ENCODE assay signal across 19 cellular contexts in the genomic region with DNA sequence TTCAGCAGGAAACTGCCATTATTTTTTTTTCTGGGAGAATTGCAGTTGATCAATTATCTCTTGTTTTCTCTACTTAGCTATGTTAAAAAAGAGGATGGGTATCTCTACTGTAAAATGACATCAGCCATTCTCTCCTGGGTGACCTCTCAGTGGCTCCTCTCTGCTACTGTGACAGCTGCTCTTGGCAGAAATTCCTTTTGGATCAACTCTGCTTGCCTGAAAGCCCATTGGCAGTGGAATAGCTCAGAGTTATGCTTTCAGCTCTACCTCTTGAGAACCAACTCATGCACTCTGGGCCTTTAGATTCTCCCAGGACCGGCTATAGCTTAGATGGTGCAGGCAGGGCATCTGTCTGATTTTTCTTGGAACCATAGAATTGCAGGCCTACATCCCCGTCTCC.
"Had no signal": no experiment of that assay in that cellular context is flagged by ENCODE, and none has a peak within 500 bp of the region (broad histone marks: within the 10 kb centered on the region; RNA-seq: fewer than 3 reads in every experiment).

No MANE protein-coding gene starts in this region.

- DNase-seq: activated B cell treated with CpG ODN at 0.5 μM for 24 hours; activated CD4-positive, alpha-beta memory T cell treated with anti-CD3 and anti-CD28 coated beads for 36 hours; activated CD4-positive, alpha-beta T cell treated with anti-CD3 and anti-CD28 coated beads for 4 hours; activated naive CD4-positive, alpha-beta T cell; activated naive CD8-positive, alpha-beta T cell treated with anti-CD3 and anti-CD28 coated beads for 36 hours; activated T-cell treated with anti-CD3 and anti-CD28 coated beads for 4 hours; amniotic stem cell; dorsolateral prefrontal cortex; foreskin fibroblast; kidney; left lung; natural killer cell; pancreas; stimulated activated CD4-positive, alpha-beta T cell treated with anti-CD3 and anti-CD28 coated beads, Interleukin-12 subunit alpha, Interleukin-12 subunit beta, amount 100 ng/mL, for 4 hours; stimulated activated CD4-positive, alpha-beta T cell treated with anti-CD3 and anti-CD28 coated beads, Interleukin-1b, Interleukin-23, amount 100 ng/mL, for 48 hours; stimulated activated naive CD4-positive, alpha-beta T cell treated with Interleukin-2 at 50 U/mL for 16 hours; SW 1271; T-helper 2 cell had no signal

- ATAC-seq: left lung, natural killer cell, pancreas had no signal

- FAIRE-seq: colon, kidney, pancreas had no signal
